In the genomic region with DNA sequence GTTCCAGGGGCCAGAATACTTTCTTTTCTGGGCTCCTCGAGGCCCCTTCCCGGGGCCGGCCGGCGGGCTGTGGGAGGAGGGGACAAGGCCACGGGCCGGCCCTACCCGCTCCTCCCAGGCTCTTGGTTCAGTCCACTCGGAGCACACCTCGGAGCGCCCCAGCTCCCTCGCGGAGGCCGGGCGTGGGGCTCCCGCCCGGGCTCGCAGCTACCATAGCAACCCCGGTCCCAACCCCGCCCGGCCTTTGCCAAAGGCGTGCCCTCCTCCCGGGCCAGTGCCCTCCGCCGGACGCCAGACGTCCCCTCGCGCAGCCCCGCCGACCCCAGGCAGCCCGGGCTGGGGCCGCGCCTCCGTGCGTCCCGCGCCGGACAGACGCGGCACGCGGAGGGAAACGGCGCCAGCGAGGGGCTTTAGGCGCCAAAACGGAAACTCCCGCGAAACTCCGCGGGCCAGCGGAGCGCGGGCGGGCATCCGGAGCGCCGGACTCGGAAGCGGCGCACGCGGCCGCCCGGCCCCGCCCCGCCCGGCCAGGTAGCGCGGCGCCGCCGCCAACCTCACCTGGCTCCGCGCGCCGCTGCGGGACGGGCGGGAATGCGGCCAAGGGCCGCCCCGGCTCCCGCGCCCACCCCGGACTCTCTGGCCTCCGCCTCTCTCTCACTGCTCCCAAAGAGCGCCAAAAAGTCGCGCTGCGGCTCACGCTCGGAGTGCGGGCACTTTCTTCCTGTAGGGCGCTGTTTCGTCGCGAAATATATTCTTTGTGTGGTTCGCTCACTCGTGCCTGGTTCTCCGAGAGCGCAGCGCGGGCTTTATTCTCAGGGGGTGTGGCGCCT, we compare ENCODE assay signal across 8 cellular contexts. TPM values are rescaled to one million over a fixed set of nuclear protein-coding genes. Genes with fewer than 3 reads are reported as not detected.
A peak's percentile ranks its signal among the peaks of the same experiment; 100 is the strongest.
DNase-seq lines count a peak whose midpoint lies in the region; ATAC-seq and TF ChIP-seq lines count a peak whose summit lies in the region.

No MANE protein-coding gene starts in this region.

- H3K27ac Mint-ChIP-seq in natural killer cell: peak overlapping the region; percentile 84 to 89

- H3K27me3 ChIP-seq in tibial artery: no peaks in the 10 kb centered on the region

- peak overlapping the region; percentile 97 for H3K4me3 Mint-ChIP-seq in natural killer cell

- no peaks in the 10 kb centered on the region for H3K36me3 ChIP-seq in tibial artery

- DNase-seq in CD1c-positive myeloid dendritic cell (ENCODE audit: extremely low spot score) (peak; percentile 55), NOMO-1 treated with DMSO at 0.1 percent for 48 hours (lab: John Stamatoyannopoulos, UW; ENCODE audit: unreplicated experiment) (peak; percentile 61), activated T-helper 1 cell treated with Interleukin-2 at 50 U/mL for 16 hours (ENCODE audit: low read depth) (peak; percentile 28), fibroblast of the aortic adventitia (ENCODE audit: low read depth) (peak; percentile 16), natural killer cell (peak; percentile 48), tibial artery (peak; percentile 45 to 62)

- no peaks in the 10 kb centered on the region for H3K4me1 ChIP-seq in tibial artery

- ATAC-seq in GM19351 (IDR thresholded peaks at IDR 0.05; ENCODE audit: unreplicated experiment): peak; percentile 57
- ATAC-seq in HG03432 (IDR thresholded peaks at IDR 0.05; ENCODE audit: unreplicated experiment): peak; percentile 65
- ATAC-seq in natural killer cell: peak; percentile 52 to 65 (median 56)

- peak overlapping the region; percentile 65 to 69 for H3K27ac ChIP-seq in tibial artery

- H3K9me3 ChIP-seq in tibial artery: no peaks in the 10 kb centered on the region

- no peaks in the 10 kb centered on the region for H3K9me3 Mint-ChIP-seq in natural killer cell

- peaks cover 0 to 23% of the 10 kb centered on the region in 2 donors for H3K27me3 Mint-ChIP-seq in natural killer cell (ENCODE audit: low read depth in 2 of 2)

- H3K4me3 ChIP-seq in fibroblast of the aortic adventitia (ENCODE audit: low read depth, low read length) (peak overlapping the region; percentile 59), tibial artery (peak overlapping the region; percentile 66 to 80)

- peaks cover 19 to 44% of the 10 kb centered on the region in 2 donors for H3K4me1 Mint-ChIP-seq in natural killer cell

- H3K36me3 Mint-ChIP-seq in natural killer cell: no peaks in the 10 kb centered on the region

- intact Hi-C loops in natural killer cell (cut with micrococcal nuclease) (loop anchor here (2.0 to 10.0 kb wide), 4 partner anchors 15 to 271 kb away; partner anchors contain the start of gene RAP2C), tibial artery (cut with DNase I; ENCODE audit: low total_unique reads) (no loop called here)

- TF ChIP-seq CTCF in fibroblast of the aortic adventitia (IDR thresholded peaks at IDR 0.05; ENCODE audit: insufficient read depth, low read length) (no peak), natural killer cell (IDR thresholded peaks at IDR 0.05) (no peak), tibial artery (IDR thresholded peaks at IDR 0.05) (no peak)

RNA-seq across cellular contexts. Expression of gene MBNL3, which starts 0.6 kb away (rescaled TPM):
- total RNA-seq in fibroblast of the aortic adventitia (ENCODE audit: low replicate concordance): 5.8 and 10.2 TPM in 2 replicates
- 10 to 100 TPM; 55.3 to 64.3 (median 59.3) TPM for total RNA-seq in natural killer cell

Comparison
In these comparisons a context has a peak if more than half of its experiments do, and no peak if none do; other contexts are left out.
1. Peak in every context shown above with its lines: DNase-seq, ATAC-seq, H3K4me3 ChIP-seq and H3K27ac ChIP-seq.